In the genomic region with DNA sequence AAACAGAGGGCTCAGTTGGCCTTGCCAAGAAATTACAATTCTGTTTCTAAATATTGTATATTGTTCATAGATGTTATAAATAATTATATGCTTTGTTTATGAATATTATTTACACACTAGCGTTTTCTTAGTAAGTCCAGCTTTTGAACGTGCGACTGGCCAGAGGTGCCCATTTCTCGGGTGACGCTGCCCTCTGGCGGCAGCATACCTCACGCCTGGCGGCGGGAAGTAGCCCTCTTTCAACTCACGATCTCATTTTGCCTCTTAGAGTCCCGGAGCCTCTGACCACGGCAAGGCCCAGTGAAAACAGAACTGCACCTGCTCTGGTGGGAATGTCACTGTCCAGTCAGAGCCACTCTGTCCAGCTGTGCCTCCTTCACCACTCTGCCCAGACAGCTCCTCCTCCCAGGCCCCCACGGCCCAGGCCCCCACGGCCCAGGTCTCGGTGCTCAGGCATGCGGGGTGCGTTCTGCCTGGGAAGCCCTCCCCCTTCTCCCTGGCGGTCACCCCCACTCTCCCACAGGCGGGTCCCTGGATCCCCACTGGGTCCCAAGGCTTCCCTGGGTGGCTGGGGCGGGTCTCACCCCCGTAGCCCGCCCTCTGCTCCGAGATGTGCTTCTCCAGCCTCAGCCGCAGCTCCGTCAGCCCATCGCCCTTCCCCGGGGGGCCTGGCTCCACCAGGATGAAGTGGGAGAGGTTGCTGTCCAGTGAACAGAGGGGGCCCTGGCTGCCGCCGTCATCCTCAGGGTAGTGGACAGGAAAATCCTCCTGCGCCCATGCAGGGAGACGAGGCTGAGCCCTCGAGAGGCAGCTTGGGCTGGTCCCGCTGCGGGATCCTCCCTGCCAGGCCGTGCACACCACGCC, we compare ENCODE assay signal across 8 cellular contexts. TPM values are rescaled to one million over a fixed set of nuclear protein-coding genes. Genes with fewer than 3 reads are reported as not detected.
A peak's percentile ranks its signal among the peaks of the same experiment; 100 is the strongest.
DNase-seq lines count a peak whose midpoint lies in the region; ATAC-seq, FAIRE-seq and TF ChIP-seq lines count a peak whose summit lies in the region.

No MANE protein-coding gene starts in this region.

- no peak overlapping the region for H3K4me3 Mint-ChIP-seq in activated naive CD8-positive, alpha-beta T cell treated with anti-CD3 and anti-CD28 coated beads, Interleukin-2, amount 10 ng/mL, durations not matched to agents 7 days and 5 days

- H3K27ac Mint-ChIP-seq in activated naive CD8-positive, alpha-beta T cell treated with anti-CD3 and anti-CD28 coated beads, Interleukin-2, amount 10 ng/mL, durations not matched to agents 7 days and 5 days = no peak overlapping the region

- 0 out of 2 replicates have a peak, but pooled peaks cover 4% of the 10 kb centered on the region for H3K4me1 ChIP-seq in SJSA1 (replicated peaks)

- DNase-seq in D721Med (ENCODE audit: insufficient read length, low spot score) (no peak), SJSA1 (ENCODE audit: low read depth in 1 of 2, low spot score in 2 of 2) (peak; percentile 62 to 81), head of caudate nucleus (peak; percentile 35 to 89 (median 76)), posterior cingulate gyrus (peak; percentile 58 to 97 (median 73)), NCI-H1105 (lab: John Stamatoyannopoulos, UW) (no peak)
- peak; percentile 77 for DNase-seq in activated naive CD8-positive, alpha-beta T cell treated with anti-CD3 and anti-CD28 coated beads, Interleukin-2, amount 10 ng/mL, durations not matched to agents 7 days and 5 days

- H3K9me3 ChIP-seq in SJSA1 (replicated peaks) = no peaks in the 10 kb centered on the region; the same call in 1 of the 2 replicates

- POLR2A ChIA-PET in activated naive CD8-positive, alpha-beta T cell treated with anti-CD3 and anti-CD28 coated beads, Interleukin-2, amount 10 ng/mL, durations not matched to agents 7 days and 5 days (lab: Charles Lee) = interaction anchor here (1.0 to 2.1 kb wide), 3 partner anchors 20 to 115 kb away, joined by 3 to 13 read pairs (median 12); a partner anchor contains a TSS

- no peaks in the 10 kb centered on the region for H3K9me3 Mint-ChIP-seq in activated naive CD8-positive, alpha-beta T cell treated with anti-CD3 and anti-CD28 coated beads, Interleukin-2, amount 10 ng/mL, durations not matched to agents 7 days and 5 days

- H3K27ac ChIP-seq in SJSA1 = no peak overlapping the region

- H3K4me1 Mint-ChIP-seq in activated naive CD8-positive, alpha-beta T cell treated with anti-CD3 and anti-CD28 coated beads, Interleukin-2, amount 10 ng/mL, durations not matched to agents 7 days and 5 days = no peaks in the 10 kb centered on the region

- TF ChIP-seq RAD21 in Ishikawa (IDR thresholded peaks at IDR 0.05; ENCODE audit: low read depth) = peak; percentile 87

- peak; percentile 5 for ATAC-seq in activated naive CD8-positive, alpha-beta T cell treated with anti-CD3 and anti-CD28 coated beads, Interleukin-2, amount 10 ng/mL, durations not matched to agents 7 days and 5 days (ENCODE audit: low read depth)
- no peak for ATAC-seq in HG02840 (IDR thresholded peaks at IDR 0.05; ENCODE audit: low FRiP score, unreplicated experiment)

- H3K36me3 Mint-ChIP-seq in activated naive CD8-positive, alpha-beta T cell treated with anti-CD3 and anti-CD28 coated beads, Interleukin-2, amount 10 ng/mL, durations not matched to agents 7 days and 5 days = no peaks in the 10 kb centered on the region

- no peak for TF ChIP-seq EP300 in Ishikawa (IDR thresholded peaks at IDR 0.05; ENCODE audit: borderline replicate concordance)

- H3K36me3 ChIP-seq in SJSA1 = no peaks in the 10 kb centered on the region

- TF ChIP-seq CTCF in D721Med (IDR thresholded peaks at IDR 0.05; ENCODE audit: insufficient read depth, missing control alignments) = peak; percentile 75

- no peak overlapping the region for H3K4me3 ChIP-seq in SJSA1

- intact Hi-C loops in head of caudate nucleus (cut with DNase I) (loop anchor here (2.0 to 5.0 kb wide), 2 partner anchors 115 to 233 kb away; no protein-coding TSS in a partner anchor), posterior cingulate gyrus (cut with DNase I) (loop anchor here (1.0 kb wide), 2 partner anchors 115 to 223 kb away; no protein-coding TSS in a partner anchor)

- no peak for FAIRE-seq in D721Med (lab: Jason Lieb, UNC)

- H3K27me3 Mint-ChIP-seq in activated naive CD8-positive, alpha-beta T cell treated with anti-CD3 and anti-CD28 coated beads, Interleukin-2, amount 10 ng/mL, durations not matched to agents 7 days and 5 days = no peaks in the 10 kb centered on the region

- H3K27me3 ChIP-seq in SJSA1 (replicated peaks) = peaks cover 52% of the 10 kb centered on the region

TF ChIP-seq in Ishikawa, 13 proteins besides CTCF, POLR2A, EP300 and RAD21:
- TF ChIP-seq TCF12 (IDR thresholded peaks at IDR 0.05; ENCODE audit: low read depth) = no peak
- TF ChIP-seq, protein P1, sequence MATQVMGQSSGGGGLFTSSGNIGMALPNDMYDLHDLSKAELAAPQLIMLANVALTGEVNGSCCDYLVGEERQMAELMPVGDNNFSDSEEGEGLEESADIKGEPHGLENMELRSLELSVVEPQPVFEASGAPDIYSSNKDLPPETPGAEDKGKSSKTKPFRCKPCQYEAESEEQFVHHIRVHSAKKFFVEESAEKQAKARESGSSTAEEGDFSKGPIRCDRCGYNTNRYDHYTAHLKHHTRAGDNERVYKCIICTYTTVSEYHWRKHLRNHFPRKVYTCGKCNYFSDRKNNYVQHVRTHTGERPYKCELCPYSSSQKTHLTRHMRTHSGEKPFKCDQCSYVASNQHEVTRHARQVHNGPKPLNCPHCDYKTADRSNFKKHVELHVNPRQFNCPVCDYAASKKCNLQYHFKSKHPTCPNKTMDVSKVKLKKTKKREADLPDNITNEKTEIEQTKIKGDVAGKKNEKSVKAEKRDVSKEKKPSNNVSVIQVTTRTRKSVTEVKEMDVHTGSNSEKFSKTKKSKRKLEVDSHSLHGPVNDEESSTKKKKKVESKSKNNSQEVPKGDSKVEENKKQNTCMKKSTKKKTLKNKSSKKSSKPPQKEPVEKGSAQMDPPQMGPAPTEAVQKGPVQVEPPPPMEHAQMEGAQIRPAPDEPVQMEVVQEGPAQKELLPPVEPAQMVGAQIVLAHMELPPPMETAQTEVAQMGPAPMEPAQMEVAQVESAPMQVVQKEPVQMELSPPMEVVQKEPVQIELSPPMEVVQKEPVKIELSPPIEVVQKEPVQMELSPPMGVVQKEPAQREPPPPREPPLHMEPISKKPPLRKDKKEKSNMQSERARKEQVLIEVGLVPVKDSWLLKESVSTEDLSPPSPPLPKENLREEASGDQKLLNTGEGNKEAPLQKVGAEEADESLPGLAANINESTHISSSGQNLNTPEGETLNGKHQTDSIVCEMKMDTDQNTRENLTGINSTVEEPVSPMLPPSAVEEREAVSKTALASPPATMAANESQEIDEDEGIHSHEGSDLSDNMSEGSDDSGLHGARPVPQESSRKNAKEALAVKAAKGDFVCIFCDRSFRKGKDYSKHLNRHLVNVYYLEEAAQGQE (IDR thresholded peaks at IDR 0.05; ENCODE audit: low read depth) = no peak
- no peak for TF ChIP-seq TAF1 (IDR thresholded peaks at IDR 0.05; ENCODE audit: low read depth)
- TF ChIP-seq ZBTB7A (IDR thresholded peaks at IDR 0.05; ENCODE audit: low read depth) = no peak
- TF ChIP-seq YY1 (IDR thresholded peaks at IDR 0.05; ENCODE audit: low read depth) = no peak
- no peak for TF ChIP-seq FOXM1 (IDR thresholded peaks at IDR 0.05; ENCODE audit: borderline replicate concordance, low read depth)
- TF ChIP-seq CEBPB (IDR thresholded peaks at IDR 0.05) = no peak
- no peak for TF ChIP-seq NFIC (IDR thresholded peaks at IDR 0.05)
- TF ChIP-seq, protein P2, sequence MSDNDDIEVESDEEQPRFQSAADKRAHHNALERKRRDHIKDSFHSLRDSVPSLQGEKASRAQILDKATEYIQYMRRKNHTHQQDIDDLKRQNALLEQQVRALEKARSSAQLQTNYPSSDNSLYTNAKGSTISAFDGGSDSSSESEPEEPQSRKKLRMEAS (IDR thresholded peaks at IDR 0.05) = no peak
- TF ChIP-seq, protein P3, sequence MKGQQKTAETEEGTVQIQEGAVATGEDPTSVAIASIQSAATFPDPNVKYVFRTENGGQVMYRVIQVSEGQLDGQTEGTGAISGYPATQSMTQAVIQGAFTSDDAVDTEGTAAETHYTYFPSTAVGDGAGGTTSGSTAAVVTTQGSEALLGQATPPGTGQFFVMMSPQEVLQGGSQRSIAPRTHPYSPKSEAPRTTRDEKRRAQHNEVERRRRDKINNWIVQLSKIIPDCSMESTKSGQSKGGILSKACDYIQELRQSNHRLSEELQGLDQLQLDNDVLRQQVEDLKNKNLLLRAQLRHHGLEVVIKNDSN (IDR thresholded peaks at IDR 0.05) = no peak
- no peak for TF ChIP-seq EGR1 (IDR thresholded peaks at IDR 0.05)
- TF ChIP-seq TEAD4 (IDR thresholded peaks at IDR 0.05) = no peak
- TF ChIP-seq CREB1 (IDR thresholded peaks at IDR 0.05; ENCODE audit: low read depth) = no peak

RNA-seq across cellular contexts. Expression of a gene that starts 19.3 kb away (rescaled TPM):
- total RNA-seq in SJSA1 (2014; rRNA removed; shearing (Covaris generic)) = 120 and 128 TPM in 2 replicates
- 10 to 100 TPM; 46.8 to 48.2 TPM for total RNA-seq in activated naive CD8-positive, alpha-beta T cell treated with anti-CD3 and anti-CD28 coated beads, Interleukin-2, amount 10 ng/mL, durations not matched to agents 7 days and 5 days

RNA-seq across cellular contexts. Expression of a gene that starts 24.4 kb away (rescaled TPM):
- not detected in 2 replicates for total RNA-seq in SJSA1 (2014; rRNA removed; shearing (Covaris generic))
- not detected for total RNA-seq in activated naive CD8-positive, alpha-beta T cell treated with anti-CD3 and anti-CD28 coated beads, Interleukin-2, amount 10 ng/mL, durations not matched to agents 7 days and 5 days

RNA-seq across cellular contexts. Expression of a gene that starts 24.9 kb away (rescaled TPM):
- not detected in 2 replicates for total RNA-seq in SJSA1 (2014; rRNA removed; shearing (Covaris generic))
- total RNA-seq in activated naive CD8-positive, alpha-beta T cell treated with anti-CD3 and anti-CD28 coated beads, Interleukin-2, amount 10 ng/mL, durations not matched to agents 7 days and 5 days = 10 to 100 TPM; 24.2 to 26.6 TPM

RNA-seq across cellular contexts. Expression of a gene that starts 42.8 kb away (rescaled TPM):
- 140 and 219 TPM in 2 replicates for total RNA-seq in SJSA1 (2014; rRNA removed; shearing (Covaris generic))
- 100 to 1,000 TPM; 149 to 154 TPM for total RNA-seq in activated naive CD8-positive, alpha-beta T cell treated with anti-CD3 and anti-CD28 coated beads, Interleukin-2, amount 10 ng/mL, durations not matched to agents 7 days and 5 days

Comparison
In these comparisons a context has a peak if more than half of its experiments do, and no peak if none do; other contexts are left out.
1. DNase-seq: peak in SJSA1 (2 of 2), activated naive CD8-positive, alpha-beta T cell treated with anti-CD3 and anti-CD28 coated beads, Interleukin-2, amount 10 ng/mL, durations not matched to agents 7 days and 5 days (single experiment), head of caudate nucleus (42 of 42) and posterior cingulate gyrus (10 of 10); none in D721Med (single experiment) and NCI-H1105 (single experiment).
2. RNA of a gene that starts 24.9 kb away (total RNA-seq): 24.2 to 26.6 TPM in activated naive CD8-positive, alpha-beta T cell treated with anti-CD3 and anti-CD28 coated beads, Interleukin-2, amount 10 ng/mL, durations not matched to agents 7 days and 5 days; not detected in SJSA1; every median in the first group is over 10 times any median in the second.